ENCODE assay signal across 15 cellular contexts in genomic region chr16:17328971-17329370, GRCh38.
A peak's percentile ranks its signal among the peaks of the same experiment; 100 is the strongest.
DNase-seq lines count a peak whose midpoint lies in the region; ATAC-seq, FAIRE-seq and TF ChIP-seq lines count a peak whose summit lies in the region.
"Had no signal": no experiment of that assay in that cellular context is flagged by ENCODE, and none has a peak within 500 bp of the region (broad histone marks: within the 10 kb centered on the region; RNA-seq: fewer than 3 reads in every experiment).

No MANE protein-coding gene starts in this region.

- H3K9ac ChIP-seq in adipocyte (ENCODE audit: low read length) = peak overlapping the region; percentile 55

- no peak overlapping the region for H3K27ac Mint-ChIP-seq in stimulated activated naive B cell treated with anti-CD40 and anti-IgM and Interleukin-4, amounts not matched to agents 10 μg/mL and 1 μg/mL and 100 μg/mL, for 72 hours
- H3K27ac Mint-ChIP-seq: B cell; stimulated activated memory B cell treated with anti-CD40 and anti-IgM and Interleukin-4, amounts not matched to agents 10 μg/mL and 1 μg/mL and 100 μg/mL, for 72 hours had no signal

- peaks cover 7 to 17% of the 10 kb centered on the region in 2 donors for H3K36me3 Mint-ChIP-seq in stimulated activated naive B cell treated with anti-CD40 and anti-IgM and Interleukin-4, amounts not matched to agents 10 μg/mL and 1 μg/mL and 100 μg/mL, for 72 hours

- WGBS in small intestine, 3 donors = 18 to 46% (median 40%) methylated on average over 9 of the region's 9 CpGs

- no peaks in the 10 kb centered on the region for H3K9me3 ChIP-seq in adipocyte (ENCODE audit: control insufficient read depth, low read length)
- no peaks in the 10 kb centered on the region for H3K9me3 ChIP-seq in right atrium auricular region
- no peaks in the 10 kb centered on the region for H3K9me3 ChIP-seq in small intestine (ENCODE audit: control insufficient read depth, low read depth)

- peaks cover 23 to 51% of the 10 kb centered on the region in 2 donors for H3K4me1 Mint-ChIP-seq in stimulated activated naive B cell treated with anti-CD40 and anti-IgM and Interleukin-4, amounts not matched to agents 10 μg/mL and 1 μg/mL and 100 μg/mL, for 72 hours

- peak overlapping the region; percentile 51 for H3K4me3 ChIP-seq in adipocyte (ENCODE audit: low read length)
- H3K4me3 ChIP-seq in right atrium auricular region = no peak overlapping the region
- H3K4me3 ChIP-seq in small intestine (ENCODE audit: low read depth in 1 of 2, low read length in 2 of 2) = no peak overlapping the region

- ATAC-seq in stimulated activated naive B cell treated with anti-CD40 and anti-IgM and Interleukin-4, amounts not matched to agents 10 μg/mL and 1 μg/mL and 100 μg/mL, for 72 hours (replicated peaks) = no peak
- ATAC-seq: activated T-cell treated with anti-CD3 and anti-CD28 coated beads, Interleukin-2, amount 50 U/mL, for 4 hours; HCT116; stimulated activated memory B cell treated with anti-CD40 and anti-IgM and Interleukin-4, amounts not matched to agents 10 μg/mL and 1 μg/mL and 100 μg/mL, for 72 hours had no signal

- H3K4me3 Mint-ChIP-seq in stimulated activated naive B cell treated with anti-CD40 and anti-IgM and Interleukin-4, amounts not matched to agents 10 μg/mL and 1 μg/mL and 100 μg/mL, for 72 hours = no peak overlapping the region
- H3K4me3 Mint-ChIP-seq: activated T-cell treated with anti-CD3 and anti-CD28 coated beads, Interleukin-2, amount 50 U/mL, for 4 hours; B cell; stimulated activated memory B cell treated with anti-CD40 and anti-IgM and Interleukin-4, amounts not matched to agents 10 μg/mL and 1 μg/mL and 100 μg/mL, for 72 hours had no signal

- no peaks in the 10 kb centered on the region for H3K9me3 Mint-ChIP-seq in stimulated activated naive B cell treated with anti-CD40 and anti-IgM and Interleukin-4, amounts not matched to agents 10 μg/mL and 1 μg/mL and 100 μg/mL, for 72 hours
- H3K9me3 Mint-ChIP-seq: activated T-cell treated with anti-CD3 and anti-CD28 coated beads, Interleukin-2, amount 50 U/mL, for 4 hours; stimulated activated memory B cell treated with anti-CD40 and anti-IgM and Interleukin-4, amounts not matched to agents 10 μg/mL and 1 μg/mL and 100 μg/mL, for 72 hours had no signal

- FAIRE-seq in small intestine (lab: Jason Lieb, UNC) = no peak
- no peak for FAIRE-seq in frontal cortex (lab: Jason Lieb, UNC)
- FAIRE-seq: HTR-8/SVneo had no signal

- peak overlapping the region; percentile 68 to 85 for H3K27ac ChIP-seq in right atrium auricular region
- no peak overlapping the region for H3K27ac ChIP-seq in small intestine (ENCODE audit: low read depth in 1 of 2, low read length in 1 of 2)

- TF ChIP-seq CTCF in right atrium auricular region (IDR thresholded peaks at IDR 0.05) = no peak

- no peaks in the 10 kb centered on the region for H3K27me3 Mint-ChIP-seq in stimulated activated naive B cell treated with anti-CD40 and anti-IgM and Interleukin-4, amounts not matched to agents 10 μg/mL and 1 μg/mL and 100 μg/mL, for 72 hours
- H3K27me3 Mint-ChIP-seq: B cell; stimulated activated memory B cell treated with anti-CD40 and anti-IgM and Interleukin-4, amounts not matched to agents 10 μg/mL and 1 μg/mL and 100 μg/mL, for 72 hours had no signal

- no peaks in the 10 kb centered on the region for H3K27me3 ChIP-seq in adipocyte (replicated peaks; ENCODE audit: control insufficient read depth, insufficient read depth, low read length)
- H3K27me3 ChIP-seq in right atrium auricular region = no peaks in the 10 kb centered on the region
- no peaks in the 10 kb centered on the region for H3K27me3 ChIP-seq in small intestine (ENCODE audit: control insufficient read depth in 2 of 2, insufficient read depth in 2 of 2, low read length in 2 of 2)

- H3K4me1 ChIP-seq in adipocyte (ENCODE audit: control insufficient read depth, insufficient read depth, low read length) (peaks cover 33% of the 10 kb centered on the region), right atrium auricular region (peaks cover 0 to 14% of the 10 kb centered on the region in 2 donors), small intestine (ENCODE audit: control insufficient read depth in 2 of 2, insufficient read depth in 1 of 2, low read depth in 1 of 2, low read length in 1 of 2) (peaks cover 0 to 3% of the 10 kb centered on the region in 2 donors)

- DNase-seq in GM03348 (ENCODE audit: low spot score) (peak; percentile 28), adipocyte (ENCODE audit: low read depth) (no peak), right atrium auricular region (ENCODE audit: low spot score) (peak; percentile 80), small intestine (peak; percentile 48), SKM-1 treated with dmso at 0.1 percent for 144 hours (lab: John Stamatoyannopoulos, UW; ENCODE audit: unreplicated experiment) (no peak), frontal cortex (ENCODE audit: low spot score in 2 of 2) (no peak), germinal center (ENCODE audit: low spot score) (no peak)
- DNase-seq in stimulated activated naive B cell treated with anti-CD40 and anti-IgM and Interleukin-4, amounts not matched to agents 10 μg/mL and 1 μg/mL and 100 μg/mL, for 72 hours = no peak
- DNase-seq: activated T-cell treated with anti-CD3 and anti-CD28 coated beads, Interleukin-2, amount 50 U/mL, for 4 hours; occipital lobe; stimulated activated CD4-positive, alpha-beta T cell treated with anti-CD3 and anti-CD28 coated beads, Interleukin-2, amount 100 ng/mL, for 24 hours had no signal

- H3K36me3 ChIP-seq in adipocyte (ENCODE audit: control insufficient read depth, insufficient read depth, low read length, severe bottlenecking) (no peaks in the 10 kb centered on the region), right atrium auricular region (no peaks in the 10 kb centered on the region), small intestine (ENCODE audit: control insufficient read depth in 2 of 2, insufficient read depth in 2 of 2, low read length in 2 of 2) (no peaks in the 10 kb centered on the region)

Comparison
In these comparisons a context has a peak if more than half of its experiments do, and no peak if none do; other contexts are left out.
1. DNase-seq: peak in GM03348 (single experiment), right atrium auricular region (single experiment) and small intestine (single experiment); none in adipocyte (single experiment), SKM-1 treated with dmso at 0.1 percent for 144 hours (single experiment), frontal cortex (0 of 2), stimulated activated naive B cell treated with anti-CD40 and anti-IgM and Interleukin-4, amounts not matched to agents 10 μg/mL and 1 μg/mL and 100 μg/mL, for 72 hours (single experiment) and germinal center (single experiment).
2. H3K27ac ChIP-seq: peak in right atrium auricular region (2 of 2); none in small intestine (0 of 2).